Comparison of ENCODE assay signal across 16 cellular contexts in genomic region chr17:35716897-35717839, GRCh38. TPM values are rescaled to one million over a fixed set of nuclear protein-coding genes. Genes with fewer than 3 reads are reported as not detected.
DNase-seq lines count a peak whose midpoint lies in the region; ATAC-seq and TF ChIP-seq lines count a peak whose summit lies in the region.
"Had no signal": no experiment of that assay in that cellular context is flagged by ENCODE, and none has a peak within 500 bp of the region (broad histone marks: within the 10 kb centered on the region; RNA-seq: fewer than 3 reads in every experiment).

No MANE protein-coding gene starts in this region.

- ATAC-seq in omental fat pad (ENCODE audit: low FRiP score) = peak; percentile 34
- ATAC-seq in upper lobe of right lung = peak; percentile 90
- ATAC-seq in HG03565 (IDR thresholded peaks at IDR 0.05; ENCODE audit: unreplicated experiment) = no peak

- intact Hi-C loops in upper lobe of right lung (cut with DNase I) = no loop called here

- H3K27ac ChIP-seq in upper lobe of right lung = peak overlapping the region; percentile 72
- H3K27ac ChIP-seq: KMS-11 had no signal

- H3K4me3 ChIP-seq in foreskin fibroblast (ENCODE audit: low read depth in 1 of 2, low read length in 2 of 2) (no peak overlapping the region), upper lobe of right lung (no peak overlapping the region)

- H3K9me3 ChIP-seq in upper lobe of right lung = no peaks in the 10 kb centered on the region

- H3K36me3 ChIP-seq in upper lobe of right lung = peaks cover 42% of the 10 kb centered on the region

- peaks cover 26% of the 10 kb centered on the region for H3K4me1 ChIP-seq in upper lobe of right lung

- DNase-seq in astrocyte of the hippocampus (ENCODE audit: low read depth, low spot score) (peak; percentile 30), foreskin fibroblast (peak; percentile 30 to 60), omental fat pad (ENCODE audit: low spot score) (no peak), upper lobe of right lung (no peak), kidney tubule cell (ENCODE audit: low spot score) (no peak), HT-29 (ENCODE audit: low spot score) (no peak)
- DNase-seq: activated CD4-positive, alpha-beta T cell treated with anti-CD3 and anti-CD28 coated beads, Interleukin-2, amount 50 U/mL, for 1 hour; CD4-positive, alpha-beta T cell; midbrain; NCI-H1694; NCI-H526 treated with DMSO at 0.1 percent for 48 hours had no signal

- H3K27me3 ChIP-seq in upper lobe of right lung = no peaks in the 10 kb centered on the region

- no peak for TF ChIP-seq CTCF in foreskin fibroblast (IDR thresholded peaks at IDR 0.05; ENCODE audit: low read depth, low read length)
- TF ChIP-seq CTCF in omental fat pad (IDR thresholded peaks at IDR 0.05) = no peak
- no peak for TF ChIP-seq CTCF in upper lobe of right lung (IDR thresholded peaks at IDR 0.05)

RNA-seq across cellular contexts. Expression of gene RASL10B, which starts 14.3 kb away (rescaled TPM):
- total RNA-seq in omental fat pad (10 to 100 TPM in 3 of 4 donors, 1 to 10 TPM in 1; 9.9 to 63.8 (median 42.3) TPM), upper lobe of right lung (2.2 TPM)
- total RNA-seq in HT-29 (2014; rRNA removed; shearing (Covaris generic)) = 6.4 and 7.5 TPM in 2 replicates

RNA-seq across cellular contexts. Expression of gene GAS2L2, which starts 35.9 kb away (rescaled TPM):
- under 1 TPM in 3 of 4 donors, not detected in 1; 0.37 to 0.82 (median 0.48) TPM for total RNA-seq in omental fat pad
- not detected for total RNA-seq in upper lobe of right lung
- total RNA-seq in HT-29 (2014; rRNA removed; shearing (Covaris generic)) = 0.52 and 0.56 TPM in 2 replicates
- total RNA-seq: bronchial epithelial cell, osteoblast had no signal

RNA-seq across cellular contexts. Expression of gene C17orf50, which starts 43.5 kb away (rescaled TPM):
- total RNA-seq in omental fat pad (not detected), upper lobe of right lung (not detected)
- not detected in 2 replicates for total RNA-seq in HT-29 (2014; rRNA removed; shearing (Covaris generic))
- total RNA-seq: bronchial epithelial cell; CD4-positive, alpha-beta T cell; H1; osteoblast had no signal

Comparison
In these comparisons a context has a peak if more than half of its experiments do, and no peak if none do; other contexts are left out.
1. DNase-seq: peak in astrocyte of the hippocampus (single experiment) and foreskin fibroblast (2 of 2); none in omental fat pad (single experiment), upper lobe of right lung (single experiment), kidney tubule cell (single experiment) and HT-29 (single experiment).